In genomic region chr11:115930276-115930675, GRCh38 we compare ENCODE assay signal across 1 cellular context.
TF ChIP-seq lines count a peak whose summit lies in the region.

No MANE protein-coding gene starts in this region.

TF ChIP-seq in GM23338, 12 proteins besides CTCF, POLR2A, EP300 and RAD21 (continued from another document):
- TF ChIP-seq, protein P1, sequence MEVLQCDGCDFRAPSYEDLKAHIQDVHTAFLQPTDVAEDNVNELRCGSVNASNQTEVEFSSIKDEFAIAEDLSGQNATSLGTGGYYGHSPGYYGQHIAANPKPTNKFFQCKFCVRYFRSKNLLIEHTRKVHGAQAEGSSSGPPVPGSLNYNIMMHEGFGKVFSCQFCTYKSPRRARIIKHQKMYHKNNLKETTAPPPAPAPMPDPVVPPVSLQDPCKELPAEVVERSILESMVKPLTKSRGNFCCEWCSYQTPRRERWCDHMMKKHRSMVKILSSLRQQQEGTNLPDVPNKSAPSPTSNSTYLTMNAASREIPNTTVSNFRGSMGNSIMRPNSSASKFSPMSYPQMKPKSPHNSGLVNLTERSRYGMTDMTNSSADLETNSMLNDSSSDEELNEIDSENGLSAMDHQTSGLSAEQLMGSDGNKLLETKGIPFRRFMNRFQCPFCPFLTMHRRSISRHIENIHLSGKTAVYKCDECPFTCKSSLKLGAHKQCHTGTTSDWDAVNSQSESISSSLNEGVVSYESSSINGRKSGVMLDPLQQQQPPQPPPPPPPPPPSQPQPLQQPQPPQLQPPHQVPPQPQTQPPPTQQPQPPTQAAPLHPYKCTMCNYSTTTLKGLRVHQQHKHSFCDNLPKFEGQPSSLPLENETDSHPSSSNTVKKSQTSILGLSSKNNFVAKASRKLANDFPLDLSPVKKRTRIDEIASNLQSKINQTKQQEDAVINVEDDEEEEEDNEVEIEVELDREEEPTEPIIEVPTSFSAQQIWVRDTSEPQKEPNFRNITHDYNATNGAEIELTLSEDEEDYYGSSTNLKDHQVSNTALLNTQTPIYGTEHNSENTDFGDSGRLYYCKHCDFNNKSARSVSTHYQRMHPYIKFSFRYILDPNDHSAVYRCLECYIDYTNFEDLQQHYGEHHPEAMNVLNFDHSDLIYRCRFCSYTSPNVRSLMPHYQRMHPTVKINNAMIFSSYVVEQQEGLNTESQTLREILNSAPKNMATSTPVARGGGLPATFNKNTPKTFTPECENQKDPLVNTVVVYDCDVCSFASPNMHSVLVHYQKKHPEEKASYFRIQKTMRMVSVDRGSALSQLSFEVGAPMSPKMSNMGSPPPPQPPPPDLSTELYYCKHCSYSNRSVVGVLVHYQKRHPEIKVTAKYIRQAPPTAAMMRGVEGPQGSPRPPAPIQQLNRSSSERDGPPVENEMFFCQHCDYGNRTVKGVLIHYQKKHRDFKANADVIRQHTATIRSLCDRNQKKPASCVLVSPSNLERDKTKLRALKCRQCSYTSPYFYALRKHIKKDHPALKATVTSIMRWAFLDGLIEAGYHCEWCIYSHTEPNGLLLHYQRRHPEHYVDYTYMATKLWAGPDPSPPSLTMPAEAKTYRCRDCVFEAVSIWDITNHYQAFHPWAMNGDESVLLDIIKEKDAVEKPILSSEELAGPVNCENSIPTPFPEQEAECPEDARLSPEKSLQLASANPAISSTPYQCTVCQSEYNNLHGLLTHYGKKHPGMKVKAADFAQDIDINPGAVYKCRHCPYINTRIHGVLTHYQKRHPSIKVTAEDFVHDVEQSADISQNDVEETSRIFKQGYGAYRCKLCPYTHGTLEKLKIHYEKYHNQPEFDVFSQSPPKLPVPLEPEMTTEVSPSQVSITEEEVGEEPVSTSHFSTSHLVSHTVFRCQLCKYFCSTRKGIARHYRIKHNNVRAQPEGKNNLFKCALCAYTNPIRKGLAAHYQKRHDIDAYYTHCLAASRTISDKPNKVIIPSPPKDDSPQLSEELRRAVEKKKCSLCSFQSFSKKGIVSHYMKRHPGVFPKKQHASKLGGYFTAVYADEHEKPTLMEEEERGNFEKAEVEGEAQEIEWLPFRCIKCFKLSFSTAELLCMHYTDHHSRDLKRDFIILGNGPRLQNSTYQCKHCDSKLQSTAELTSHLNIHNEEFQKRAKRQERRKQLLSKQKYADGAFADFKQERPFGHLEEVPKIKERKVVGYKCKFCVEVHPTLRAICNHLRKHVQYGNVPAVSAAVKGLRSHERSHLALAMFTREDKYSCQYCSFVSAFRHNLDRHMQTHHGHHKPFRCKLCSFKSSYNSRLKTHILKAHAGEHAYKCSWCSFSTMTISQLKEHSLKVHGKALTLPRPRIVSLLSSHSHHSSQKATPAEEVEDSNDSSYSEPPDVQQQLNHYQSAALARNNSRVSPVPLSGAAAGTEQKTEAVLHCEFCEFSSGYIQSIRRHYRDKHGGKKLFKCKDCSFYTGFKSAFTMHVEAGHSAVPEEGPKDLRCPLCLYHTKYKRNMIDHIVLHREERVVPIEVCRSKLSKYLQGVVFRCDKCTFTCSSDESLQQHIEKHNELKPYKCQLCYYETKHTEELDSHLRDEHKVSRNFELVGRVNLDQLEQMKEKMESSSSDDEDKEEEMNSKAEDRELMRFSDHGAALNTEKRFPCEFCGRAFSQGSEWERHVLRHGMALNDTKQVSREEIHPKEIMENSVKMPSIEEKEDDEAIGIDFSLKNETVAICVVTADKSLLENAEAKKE (CRISPR knock-in tag; IDR thresholded peaks at IDR 0.05) = no peak
